Comparison of ENCODE assay signal across 28 cellular contexts in the genomic region with DNA sequence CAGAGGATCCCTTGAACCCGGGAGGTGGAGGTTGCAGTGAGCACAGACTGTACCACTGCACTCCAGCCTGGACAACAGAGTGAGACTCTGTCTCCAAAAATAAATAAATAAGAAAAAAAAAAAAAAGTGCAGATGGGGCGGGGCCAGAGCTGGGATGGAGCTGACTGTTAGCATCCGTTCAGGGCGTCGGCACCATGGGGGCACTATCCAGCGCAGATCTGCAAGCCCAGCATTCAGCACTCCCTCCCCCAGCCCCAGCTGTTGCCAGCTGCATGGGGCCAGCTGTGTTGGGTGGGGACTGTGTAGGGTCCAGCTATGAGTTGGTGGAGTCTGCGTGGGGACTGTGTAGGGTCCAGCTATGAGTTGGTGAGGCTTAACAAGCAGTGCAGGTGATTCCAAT. TPM values are rescaled to one million over a fixed set of nuclear protein-coding genes. Genes with fewer than 3 reads are reported as not detected.
DNase-seq lines count a peak whose midpoint lies in the region; ATAC-seq and TF ChIP-seq lines count a peak whose summit lies in the region.
"Had no signal": no experiment of that assay in that cellular context is flagged by ENCODE, and none has a peak within 500 bp of the region (broad histone marks: within the 10 kb centered on the region; RNA-seq: fewer than 3 reads in every experiment).

No MANE protein-coding gene starts in this region.

- H3K4me2 ChIP-seq in PC-3 (ENCODE audit: low read length) = no peak overlapping the region
- H3K4me2 ChIP-seq: KMS-11 had no signal

- BruUV-seq in PC-3 (replicated peaks; lab: Mats Ljungman, UMichigan) = no TSS peak

- no peak for TF ChIP-seq CTCF in right atrium auricular region (IDR thresholded peaks at IDR 0.05)
- no peak for TF ChIP-seq CTCF in gastrocnemius medialis (IDR thresholded peaks at IDR 0.05 in 4 of 5, conservative IDR thresholded peaks at IDR 0.05 in 1 of 5)
- TF ChIP-seq CTCF in PC-3 (conservative IDR thresholded peaks at IDR 0.05; ENCODE audit: low read depth, low read length) = no peak

- H3K27me3 Mint-ChIP-seq in activated T-helper 2 cell treated with anti-CD3 and anti-CD28 coated beads, Interferon-gamma antibody, Interleukin-2, Interleukin-4, amounts not matched to agents 10 μg/mL and 5 μg/mL and 100 μg/mL, durations not matched to agents 14 hours and 24 hours and 36 hours (ENCODE audit: low read depth) = peaks cover 7% of the 10 kb centered on the region

- H3K4me1 ChIP-seq in right atrium auricular region (peaks cover 0 to 59% of the 10 kb centered on the region in 2 donors), gastrocnemius medialis (peaks cover 68 to 78% of the 10 kb centered on the region in 2 donors), PC-3 (ENCODE audit: insufficient read depth, low read length) (peaks cover 13% of the 10 kb centered on the region)
- H3K4me1 ChIP-seq: SJCRH30 had no signal

- peaks cover 5% of the 10 kb centered on the region for H3K36me3 ChIP-seq in right atrium auricular region
- H3K36me3 ChIP-seq in gastrocnemius medialis = peaks cover 0 to 8% of the 10 kb centered on the region in 2 donors
- H3K36me3 ChIP-seq in PC-3 (ENCODE audit: low read depth, low read length) = peaks cover 32% of the 10 kb centered on the region
- H3K36me3 ChIP-seq: neutrophil, SJCRH30 had no signal

- H4K20me1 ChIP-seq in PC-3 (ENCODE audit: low read length) = no peaks in the 10 kb centered on the region

- no peaks in the 10 kb centered on the region for H3K9me2 ChIP-seq in PC-3 (replicated peaks; ENCODE audit: low read length)

- in situ Hi-C loops in gastrocnemius medialis (cut with MboI; ENCODE audit: low sequenced_read_pairs in 4 of 4) = no loop called here

- no peak overlapping the region for H3K4me3 Mint-ChIP-seq in activated T-helper 2 cell treated with anti-CD3 and anti-CD28 coated beads, Interferon-gamma antibody, Interleukin-2, Interleukin-4, amounts not matched to agents 10 μg/mL and 5 μg/mL and 100 μg/mL, durations not matched to agents 14 hours and 24 hours and 36 hours (ENCODE audit: low read depth)
- H3K4me3 Mint-ChIP-seq: activated CD4-positive, alpha-beta memory T cell treated with anti-CD3 and anti-CD28 coated beads for 36 hours; activated naive CD8-positive, alpha-beta T cell treated with anti-CD3 and anti-CD28 coated beads, Interleukin-2, amount 10 ng/mL, durations not matched to agents 7 days and 5 days; CD8-positive, alpha-beta T cell; stimulated activated memory B cell treated with anti-CD40 and anti-IgM and Interleukin-4, amounts not matched to agents 10 μg/mL and 1 μg/mL and 100 μg/mL, for 72 hours had no signal

- POLR2A ChIA-PET in PC-3 (lab: Charles Lee; ENCODE audit: unreplicated experiment) = interaction anchor here (0.7 kb wide), 1 partner anchor 36 kb away, joined by 3 read pairs; no protein-coding TSS in a partner anchor

- H3K27me3 ChIP-seq in right atrium auricular region (no peaks in the 10 kb centered on the region), gastrocnemius medialis (no peaks in the 10 kb centered on the region), PC-3 (ENCODE audit: low read length) (no peaks in the 10 kb centered on the region)
- H3K27me3 ChIP-seq: suprapubic skin had no signal

- H3K79me2 ChIP-seq in PC-3 (ENCODE audit: low read length) = no peaks in the 10 kb centered on the region

- no peaks in the 10 kb centered on the region for H3K36me3 Mint-ChIP-seq in activated T-helper 2 cell treated with anti-CD3 and anti-CD28 coated beads, Interferon-gamma antibody, Interleukin-2, Interleukin-4, amounts not matched to agents 10 μg/mL and 5 μg/mL and 100 μg/mL, durations not matched to agents 14 hours and 24 hours and 36 hours (ENCODE audit: low read depth)
- H3K36me3 Mint-ChIP-seq: activated naive CD8-positive, alpha-beta T cell treated with anti-CD3 and anti-CD28 coated beads, Interleukin-2, amount 10 ng/mL, durations not matched to agents 7 days and 5 days; CD8-positive, alpha-beta T cell had no signal

- no peak overlapping the region for H3K9ac ChIP-seq in PC-3 (ENCODE audit: low read length)
- H3K9ac ChIP-seq: KMS-11 had no signal

- H3K27ac Mint-ChIP-seq in activated T-helper 2 cell treated with anti-CD3 and anti-CD28 coated beads, Interferon-gamma antibody, Interleukin-2, Interleukin-4, amounts not matched to agents 10 μg/mL and 5 μg/mL and 100 μg/mL, durations not matched to agents 14 hours and 24 hours and 36 hours = no peak overlapping the region
- H3K27ac Mint-ChIP-seq: activated CD4-positive, alpha-beta memory T cell treated with anti-CD3 and anti-CD28 coated beads for 36 hours; activated naive CD8-positive, alpha-beta T cell treated with anti-CD3 and anti-CD28 coated beads, Interleukin-2, amount 10 ng/mL, durations not matched to agents 7 days and 5 days; CD8-positive, alpha-beta T cell; GM23338; stimulated activated memory B cell treated with anti-CD40 and anti-IgM and Interleukin-4, amounts not matched to agents 10 μg/mL and 1 μg/mL and 100 μg/mL, for 72 hours had no signal

- no peaks in the 10 kb centered on the region for H3K4me1 Mint-ChIP-seq in activated T-helper 2 cell treated with anti-CD3 and anti-CD28 coated beads, Interferon-gamma antibody, Interleukin-2, Interleukin-4, amounts not matched to agents 10 μg/mL and 5 μg/mL and 100 μg/mL, durations not matched to agents 14 hours and 24 hours and 36 hours (ENCODE audit: low read depth)
- H3K4me1 Mint-ChIP-seq: activated naive CD8-positive, alpha-beta T cell treated with anti-CD3 and anti-CD28 coated beads, Interleukin-2, amount 10 ng/mL, durations not matched to agents 7 days and 5 days had no signal

- intact Hi-C loops in Right ventricle myocardium inferior (cut with DNase I) = no loop called here
- intact Hi-C loops in left cardiac atrium (cut with DNase I) = no loop called here
- intact Hi-C loops in gastrocnemius medialis (cut with DNase I; ENCODE audit: low total_unique reads) = loop anchor here (5.0 kb wide), 1 partner anchor 233 kb away; the partner anchor contains the start of gene TTYH2
- intact Hi-C loops in PC-3 (cut with micrococcal nuclease) = no loop called here
- intact Hi-C loops in activated T-helper 2 cell treated with anti-CD3 and anti-CD28 coated beads, Interferon-gamma antibody, Interleukin-2, Interleukin-4, amounts not matched to agents 10 μg/mL and 5 μg/mL and 100 μg/mL, durations not matched to agents 14 hours and 24 hours and 36 hours (cut with micrococcal nuclease) = no loop called here

- H3K4me3 ChIP-seq in right atrium auricular region = no peak overlapping the region
- no peak overlapping the region for H3K4me3 ChIP-seq in gastrocnemius medialis
- no peak overlapping the region for H3K4me3 ChIP-seq in PC-3 (ENCODE audit: low read length)
- H3K4me3 ChIP-seq: SJCRH30, suprapubic skin had no signal

- ATAC-seq in Right ventricle myocardium inferior (no peak), left cardiac atrium (no peak), gastrocnemius medialis (no peak), GM18907 (IDR thresholded peaks at IDR 0.05; ENCODE audit: unreplicated experiment) (no peak), PC-3 (no peak)
- ATAC-seq in activated CD4-positive, CD25-positive, alpha-beta regulatory T cell treated with anti-CD3 and anti-CD28 coated beads, Interleukin-2, amount 50 U/mL, for 24 hours = no peak
- ATAC-seq: CD8-positive, alpha-beta T cell; stimulated activated memory B cell treated with anti-CD40 and anti-IgM and Interleukin-4, amounts not matched to agents 10 μg/mL and 1 μg/mL and 100 μg/mL, for 72 hours had no signal

- H3K27ac ChIP-seq in right atrium auricular region = peak overlapping the region; percentile 86 to 94
- H3K27ac ChIP-seq in gastrocnemius medialis = peak overlapping the region; percentile 92 to 98 (median 97)
- H3K27ac ChIP-seq in PC-3 (ENCODE audit: low read length) = no peak overlapping the region
- H3K27ac ChIP-seq: epithelial cell of prostate, KMS-11, neutrophil, SJCRH30 had no signal

- H2AFZ ChIP-seq in PC-3 (ENCODE audit: low read length) = no peak overlapping the region
- H2AFZ ChIP-seq: GM23338 had no signal

- no peaks in the 10 kb centered on the region for H3K9me3 ChIP-seq in right atrium auricular region
- no peaks in the 10 kb centered on the region for H3K9me3 ChIP-seq in gastrocnemius medialis
- no peaks in the 10 kb centered on the region for H3K9me3 ChIP-seq in PC-3 (ENCODE audit: low read length)
- H3K9me3 ChIP-seq: neutrophil, SJCRH30, suprapubic skin had no signal

- no peaks in the 10 kb centered on the region for H3F3A ChIP-seq in PC-3 (ENCODE audit: low read length, unreplicated experiment)

- no peak for TF ChIP-seq POLR2A in gastrocnemius medialis (IDR thresholded peaks at IDR 0.05)

- CTCF ChIA-PET in PC-3 (lab: Charles Lee) = no interaction called here

- H3K9me3 Mint-ChIP-seq in activated T-helper 2 cell treated with anti-CD3 and anti-CD28 coated beads, Interferon-gamma antibody, Interleukin-2, Interleukin-4, amounts not matched to agents 10 μg/mL and 5 μg/mL and 100 μg/mL, durations not matched to agents 14 hours and 24 hours and 36 hours = no peaks in the 10 kb centered on the region
- H3K9me3 Mint-ChIP-seq: activated CD4-positive, alpha-beta memory T cell treated with anti-CD3 and anti-CD28 coated beads for 36 hours; activated naive CD8-positive, alpha-beta T cell treated with anti-CD3 and anti-CD28 coated beads, Interleukin-2, amount 10 ng/mL, durations not matched to agents 7 days and 5 days; CD8-positive, alpha-beta T cell; GM23338; stimulated activated memory B cell treated with anti-CD40 and anti-IgM and Interleukin-4, amounts not matched to agents 10 μg/mL and 1 μg/mL and 100 μg/mL, for 72 hours had no signal

- DNase-seq in Right ventricle myocardium inferior (ENCODE audit: missing footprints) (peak; percentile 58), left cardiac atrium (no peak), right atrium auricular region (ENCODE audit: low spot score) (no peak), gastrocnemius medialis (peak in 1 of 2 donors; percentile 37), PC-3 (no peak)
- DNase-seq in activated T-helper 2 cell treated with anti-CD3 and anti-CD28 coated beads, Interferon-gamma antibody, Interleukin-2, Interleukin-4, amounts not matched to agents 10 μg/mL and 5 μg/mL and 100 μg/mL, durations not matched to agents 14 hours and 24 hours and 36 hours (ENCODE audit: low spot score) = no peak
- DNase-seq: 8988T; activated CD4-positive, alpha-beta memory T cell treated with anti-CD3 and anti-CD28 coated beads for 36 hours; activated effector memory CD4-positive, alpha-beta T cell treated with Interleukin-2 at 50 U/mL for 16 hours; activated naive CD8-positive, alpha-beta T cell treated with anti-CD3 and anti-CD28 coated beads, Interleukin-2, amount 10 ng/mL, durations not matched to agents 7 days and 5 days; CD8-positive, alpha-beta T cell; DMS153; MV-4-11; NCI-H146; NCI-H524; SJCRH30; stimulated activated CD4-positive, alpha-beta T cell treated with anti-CD3 and anti-CD28 coated beads, Interleukin-4, amount 100 ng/mL, for 1 hour had no signal

RNA-seq across cellular contexts. Expression of gene GPRC5C, which starts 13.3 kb away (rescaled TPM):
- total RNA-seq in Right ventricle myocardium inferior (37.2 TPM), left cardiac atrium (10 to 100 TPM; 24.2 to 25.9 TPM), right atrium auricular region (10 to 100 TPM; 39.0 to 48.0 TPM), gastrocnemius medialis (100 to 1,000 TPM in 3 of 4 donors, 10 to 100 TPM in 1; 80.4 to 138 (median 127) TPM), PC-3 (2014; rRNA removed) (209 and 210 TPM in 2 replicates)
- 0.44 and 0.89 TPM in 2 replicates for total RNA-seq in activated T-helper 2 cell treated with anti-CD3 and anti-CD28 coated beads, Interferon-gamma antibody, Interleukin-2, Interleukin-4, amounts not matched to agents 10 μg/mL and 5 μg/mL and 100 μg/mL, durations not matched to agents 14 hours and 24 hours and 36 hours
- total RNA-seq: activated naive CD8-positive, alpha-beta T cell treated with anti-CD3 and anti-CD28 coated beads, Interleukin-2, amount 10 ng/mL, durations not matched to agents 7 days and 5 days; SJCRH30 had no signal

RNA-seq across cellular contexts. Expression of gene CD300A, which starts 21.3 kb away (rescaled TPM):
- total RNA-seq in Right ventricle myocardium inferior (2.4 TPM), left cardiac atrium (1 to 10 TPM; 2.9 to 5.7 TPM), right atrium auricular region (1 to 10 TPM; 2.0 to 7.8 TPM), gastrocnemius medialis (1 to 10 TPM in 2 of 4 donors, not detected in 2; 1.4 to 2.5 TPM), PC-3 (2014; rRNA removed) (not detected in 2 replicates)
- 16.6 and 16.7 TPM in 2 replicates for total RNA-seq in activated T-helper 2 cell treated with anti-CD3 and anti-CD28 coated beads, Interferon-gamma antibody, Interleukin-2, Interleukin-4, amounts not matched to agents 10 μg/mL and 5 μg/mL and 100 μg/mL, durations not matched to agents 14 hours and 24 hours and 36 hours
- total RNA-seq: fibroblast of villous mesenchyme, HT-29, lung microvascular endothelial cell, SJCRH30 had no signal

Comparison
In these comparisons a context has a peak if more than half of its experiments do, and no peak if none do; other contexts are left out.
1. RNA of gene GPRC5C, which starts 13.3 kb away (total RNA-seq): 209 to 210 TPM in PC-3, 80.4 to 138 TPM in gastrocnemius medialis, 39.0 to 48.0 TPM in right atrium auricular region, 37.2 TPM in Right ventricle myocardium inferior (single experiment) and 24.2 to 25.9 TPM in left cardiac atrium; 0.44 to 0.89 TPM in activated T-helper 2 cell treated with anti-CD3 and anti-CD28 coated beads, Interferon-gamma antibody, Interleukin-2, Interleukin-4, amounts not matched to agents 10 μg/mL and 5 μg/mL and 100 μg/mL, durations not matched to agents 14 hours and 24 hours and 36 hours; every median in the first group is over 10 times any median in the second.